21 cellular contexts compared by ENCODE assay signal in the genomic region with DNA sequence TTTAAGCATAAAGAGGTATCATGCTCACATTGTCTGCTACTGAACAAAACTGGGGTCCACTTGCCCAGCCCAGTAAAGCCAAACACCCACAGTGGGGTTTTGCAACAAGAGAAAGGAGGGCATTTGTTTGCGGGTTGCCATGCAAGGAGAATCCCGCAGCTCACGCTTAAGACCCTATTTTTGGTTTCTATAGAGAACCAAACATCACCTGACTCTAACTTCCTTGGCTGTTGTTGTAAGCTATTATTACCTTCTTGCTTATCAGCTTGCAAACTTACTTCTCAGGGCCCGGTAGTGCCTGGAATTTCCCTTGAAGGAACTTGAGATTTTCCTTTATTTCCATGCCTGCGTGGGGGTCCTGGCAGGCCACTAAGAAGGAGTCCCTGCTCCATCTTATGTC. TPM values are rescaled to one million over a fixed set of nuclear protein-coding genes. Genes with fewer than 3 reads are reported as not detected.
DNase-seq lines count a peak whose midpoint lies in the region; ATAC-seq and TF ChIP-seq lines count a peak whose summit lies in the region.
"Had no signal": no experiment of that assay in that cellular context is flagged by ENCODE, and none has a peak within 500 bp of the region (broad histone marks: within the 10 kb centered on the region; RNA-seq: fewer than 3 reads in every experiment).

No MANE protein-coding gene starts in this region.

- peak overlapping the region; percentile 54 for H3K27ac Mint-ChIP-seq in neural crest cell (ENCODE audit: unreplicated experiment)
- H3K27ac Mint-ChIP-seq: activated CD4-positive, alpha-beta T cell treated with anti-CD3 and anti-CD28 coated beads for 36 hours had no signal

- no peak for TF ChIP-seq CTCF in right atrium auricular region (IDR thresholded peaks at IDR 0.05)
- no peak for TF ChIP-seq CTCF in neural crest cell (conservative IDR thresholded peaks at IDR 0.05)

- H3K36me3 Mint-ChIP-seq in neural crest cell (ENCODE audit: low read depth): no peaks in the 10 kb centered on the region

- intact Hi-C loops in left cardiac atrium (cut with DNase I): no loop called here

- H3K4me1 Mint-ChIP-seq in neural crest cell: peaks cover 85% of the 10 kb centered on the region

- ATAC-seq in left cardiac atrium (no peak), HG03025 (IDR thresholded peaks at IDR 0.05; ENCODE audit: low FRiP score, unreplicated experiment) (no peak), GM18858 (IDR thresholded peaks at IDR 0.05; ENCODE audit: unreplicated experiment) (no peak)
- ATAC-seq: activated CD4-positive, alpha-beta T cell treated with anti-CD3 and anti-CD28 coated beads for 36 hours; esophagus mucosa; mucosa of descending colon had no signal

- H3K27ac ChIP-seq in right atrium auricular region: peak overlapping the region; percentile 59 to 66
- H3K27ac ChIP-seq: ovary, SJSA1 had no signal

- no peaks in the 10 kb centered on the region for H3K9me3 ChIP-seq in right atrium auricular region
- H3K9me3 ChIP-seq: mucosa of descending colon, ovary, SJSA1 had no signal

- peaks cover 0 to 57% of the 10 kb centered on the region in 2 donors for H3K4me1 ChIP-seq in right atrium auricular region

- H3K36me3 ChIP-seq in right atrium auricular region: no peaks in the 10 kb centered on the region
- H3K36me3 ChIP-seq: ovary, SJSA1 had no signal

- H3K27me3 Mint-ChIP-seq in neural crest cell (ENCODE audit: low read depth): no peaks in the 10 kb centered on the region

- H3K4me3 Mint-ChIP-seq in neural crest cell: no peak overlapping the region
- H3K4me3 Mint-ChIP-seq: activated CD4-positive, alpha-beta T cell treated with anti-CD3 and anti-CD28 coated beads for 36 hours had no signal

- no peak for DNase-seq in right atrium auricular region (ENCODE audit: low spot score)
- no peak for DNase-seq in left cardiac atrium
- DNase-seq in dermis blood vessel endothelial cell: peak; percentile 33
- no peak for DNase-seq in neural crest cell (ENCODE audit: low read depth, low spot score)
- DNase-seq in amniotic stem cell (lab: John Stamatoyannopoulos, UW): no peak
- no peak for DNase-seq in NCI-H1417 (lab: John Stamatoyannopoulos, UW)
- DNase-seq: activated CD4-positive, alpha-beta T cell treated with anti-CD3 and anti-CD28 coated beads for 36 hours; activated CD8-positive, alpha-beta memory T cell treated with anti-CD3 and anti-CD28 coated beads, Interleukin-2, amount 50 U/mL, for 4 hours; activated naive CD4-positive, alpha-beta T cell; mucosa of descending colon; NCI-H2029; NCI-H510A treated with DMSO at 0.1 percent for 48 hours; ovary; stimulated activated naive CD4-positive, alpha-beta T cell; T1000 had no signal

- H3K9me3 Mint-ChIP-seq in neural crest cell: no peaks in the 10 kb centered on the region

- no peaks in the 10 kb centered on the region for H3K27me3 ChIP-seq in right atrium auricular region
- H3K27me3 ChIP-seq: ovary, SJSA1 had no signal

- H3K4me3 ChIP-seq in right atrium auricular region: no peak overlapping the region
- H3K4me3 ChIP-seq: mucosa of descending colon, ovary, SJSA1 had no signal

RNA-seq across cellular contexts. Expression of a gene that starts 20.7 kb away (rescaled TPM):
- total RNA-seq in right atrium auricular region (1 to 10 TPM; 6.3 to 6.5 TPM), left cardiac atrium (10 to 100 TPM in 1 of 2 donors, 1 to 10 TPM in 1; 8.6 to 19.9 TPM), dermis blood vessel endothelial cell (14.1 and 14.3 TPM in 2 replicates), neural crest cell (1.3 and 1.8 TPM in 2 replicates)

RNA-seq across cellular contexts. Expression of a gene that starts 29.4 kb away (rescaled TPM):
- under 1 TPM in 1 of 2 donors, not detected in 1; 0.24 TPM for total RNA-seq in right atrium auricular region
- not detected for total RNA-seq in left cardiac atrium
- total RNA-seq in dermis blood vessel endothelial cell: not detected in 2 replicates
- not detected in 2 replicates for total RNA-seq in neural crest cell
- total RNA-seq: activated CD4-positive, alpha-beta T cell treated with anti-CD3 and anti-CD28 coated beads for 36 hours; astrocyte; esophagus mucosa; mucosa of descending colon; OCI-LY7; SJSA1 had no signal

RNA-seq across cellular contexts. Expression of a gene that starts 44.0 kb away (rescaled TPM):
- total RNA-seq in right atrium auricular region (10 to 100 TPM in 1 of 2 donors, 1 to 10 TPM in 1; 6.7 to 10.6 TPM), left cardiac atrium (10 to 100 TPM; 15.3 to 20.6 TPM), dermis blood vessel endothelial cell (2.2 and 2.6 TPM in 2 replicates), neural crest cell (2.2 and 2.4 TPM in 2 replicates)
- total RNA-seq: OCI-LY7 had no signal

RNA-seq across cellular contexts. Expression of a gene that starts 46.6 kb away (rescaled TPM):
- total RNA-seq in right atrium auricular region: 1 to 10 TPM; 2.6 TPM
- 1 to 10 TPM; 3.5 to 4.6 TPM for total RNA-seq in left cardiac atrium
- 9.6 and 23.7 TPM in 2 replicates for total RNA-seq in dermis blood vessel endothelial cell
- 0.09 and 0.12 TPM in 2 replicates for total RNA-seq in neural crest cell
